In the genomic region with DNA sequence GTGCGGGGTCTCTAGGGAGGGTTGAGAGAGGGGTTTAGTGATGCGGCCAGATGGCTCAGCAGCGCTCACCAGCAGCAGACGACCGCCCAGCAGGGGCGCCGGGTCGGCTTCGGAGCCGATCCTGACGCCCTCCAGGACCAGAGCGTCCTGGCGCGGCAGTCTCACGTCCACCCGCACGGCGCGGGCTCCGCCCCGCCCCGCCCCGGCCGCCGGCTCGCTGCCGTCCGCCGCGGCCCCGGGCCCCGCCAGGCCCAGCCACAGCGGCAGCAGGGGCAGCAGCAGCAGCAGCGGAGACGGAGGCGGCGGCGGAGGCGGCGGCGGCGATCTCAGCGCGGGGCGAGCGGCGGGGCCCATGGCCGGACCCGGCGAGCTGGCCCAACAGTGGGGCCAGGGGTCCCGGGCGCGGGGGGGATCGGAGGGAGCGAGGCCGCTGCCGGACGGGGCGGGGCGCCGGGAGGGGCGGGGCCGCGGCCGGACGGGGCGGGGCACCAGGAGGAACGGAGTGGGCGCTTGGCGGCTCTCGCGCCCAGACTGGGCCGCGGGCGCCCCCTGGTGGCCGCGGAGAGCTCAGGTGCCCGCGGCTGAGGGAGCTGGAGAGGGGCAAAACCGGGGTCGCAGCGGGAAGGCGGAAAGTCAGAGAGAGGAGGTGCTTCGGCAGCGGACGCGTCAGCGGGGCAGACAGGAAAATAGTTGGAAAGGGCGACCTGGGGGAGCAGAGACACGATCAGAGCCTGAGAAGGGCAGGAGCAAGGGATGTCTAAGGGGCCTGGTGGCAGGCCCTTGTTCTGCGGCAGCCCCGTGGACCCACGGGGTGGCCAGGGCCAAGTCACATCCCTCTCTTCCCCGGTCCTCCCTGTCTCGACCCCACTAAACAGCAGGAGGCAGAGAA, we compare ENCODE assay signal across 8 cellular contexts. TPM values are rescaled to one million over a fixed set of nuclear protein-coding genes. Genes with fewer than 3 reads are reported as not detected.
DNase-seq lines count a peak whose midpoint lies in the region; ATAC-seq and TF ChIP-seq lines count a peak whose summit lies in the region.

Gene RNF215 (minus strand): TSS at position 452 of the 889 bp plus-strand sequence. CDS start 98 bp downstream, at position 354.

- peaks cover 8% of the 10 kb centered on the region for H3K9me1 ChIP-seq in IMR-90 (ENCODE audit: insufficient read depth, low read length)

- POLR2A ChIA-PET in IMR-90 (lab: Charles Lee; ENCODE audit: unreplicated experiment): interaction anchor here (0.6 to 1.0 kb wide), 2 partner anchors 30 to 99 kb away, joined by 3 to 5 read pairs; partner anchors contain the start of genes CCDC157 and SF3A1

- peak; percentile 88 for TF ChIP-seq CTCF in IMR-90 (conservative IDR thresholded peaks at IDR 0.05; ENCODE audit: low read depth, low read length)
- peak; percentile 95 for TF ChIP-seq CTCF in foreskin keratinocyte (conservative IDR thresholded peaks at IDR 0.05)

- peaks cover 19% of the 10 kb centered on the region for H3K36me3 ChIP-seq in IMR-90 (ENCODE audit: control insufficient read depth, insufficient read depth, low read length)
- H3K36me3 ChIP-seq in neuron (ENCODE audit: insufficient read depth, low read length): peaks cover 9% of the 10 kb centered on the region

- peak within 1 kb of the TSS; percentile 97 to 98 for H4K8ac ChIP-seq in IMR-90 (ENCODE audit: low read depth in 2 of 2, low read length in 2 of 2)

- peak within 1 kb of the TSS; percentile 99 for H2AK5ac ChIP-seq in IMR-90 (ENCODE audit: low read depth, low read length)

- peak within 1 kb of the TSS; percentile 93 for H3K23ac ChIP-seq in IMR-90 (ENCODE audit: low read depth, low read length)

- H4K5ac ChIP-seq in IMR-90 (ENCODE audit: low read depth, low read length): peak within 1 kb of the TSS; percentile 65

- H3K56ac ChIP-seq in IMR-90 (ENCODE audit: extremely low read depth, insufficient read depth, low read length): peak within 1 kb of the TSS; percentile 59

- ATAC-seq in GM21381 (IDR thresholded peaks at IDR 0.05; ENCODE audit: unreplicated experiment) (peak; percentile 80), IMR-90 (ENCODE audit: low read depth) (peak; percentile 97), foreskin keratinocyte (peak; percentile 77)

- 0 out of 2 replicates have a peak within 1 kb of the TSS, but pooled peaks have one; percentile 66 for H2BK20ac ChIP-seq in IMR-90 (ENCODE audit: low read depth, low read length)

- TF ChIP-seq RAD21 in IMR-90 (IDR thresholded peaks at IDR 0.05; ENCODE audit: low read length): peak; percentile 80

- peak within 1 kb of the TSS; percentile 66 for H2BK5ac ChIP-seq in IMR-90 (ENCODE audit: low read depth, low read length, poor library complexity, severe bottlenecking)

- peaks cover 11 to 17% of the 10 kb centered on the region in 2 experiments for H3K79me1 ChIP-seq in IMR-90 (ENCODE audit: low read depth in 1 of 2, low read length in 2 of 2)

- H3K4me3 ChIP-seq in IMR-90 (ENCODE audit: insufficient read depth, low read depth, low read length): peak within 1 kb of the TSS; percentile 75
- peak within 1 kb of the TSS; percentile 60 for H3K4me3 ChIP-seq in neuron (ENCODE audit: low read length)

- TSS peak; percentile 86 for BruUV-seq in IMR-90 (replicated peaks; lab: Mats Ljungman, UMichigan)

- intact Hi-C loops in IMR-90 (cut with micrococcal nuclease): loop anchor here (1.0 to 2.0 kb wide), 4 partner anchors 36 to 278 kb away; no protein-coding TSS in a partner anchor

- no peaks in the 10 kb centered on the region for H4K20me1 ChIP-seq in IMR-90 (ENCODE audit: insufficient read depth, low read length)

- CTCF ChIA-PET in IMR-90 (lab: Yijun Ruan, JAX): interaction anchor here (0.6 to 1.2 kb wide), 5 partner anchors 98 to 606 kb away, joined by 3 to 7 read pairs (median 4); no protein-coding TSS in a partner anchor

- peak within 1 kb of the TSS; percentile 98 for H3K14ac ChIP-seq in IMR-90 (replicated peaks; ENCODE audit: low read depth, low read length)

- H3K4me2 ChIP-seq in IMR-90 (ENCODE audit: low read depth, low read length): peak within 1 kb of the TSS; percentile 96

- no peaks in the 10 kb centered on the region for H3K27me3 ChIP-seq in IMR-90 (ENCODE audit: control insufficient read depth, insufficient read depth, low read length)
- H3K27me3 ChIP-seq in foreskin keratinocyte: no peaks in the 10 kb centered on the region
- H3K27me3 ChIP-seq in neuron (ENCODE audit: insufficient read depth, low read length): no peaks in the 10 kb centered on the region

- dilution Hi-C loops in IMR-90 (cut with HindIII; ENCODE audit: low sequenced_read_pairs, unreplicated experiment): no loop called here

- peak within 1 kb of the TSS; percentile 93 for H3K9ac ChIP-seq in IMR-90 (ENCODE audit: low read depth, low read length)

- WGBS in IMR-90 (ENCODE audit: extremely low coverage in 2 of 2, insufficient read length in 1 of 2), 2 experiments: 1% methylated on average over 16 of the region's 95 CpGs; no CpG with 5 or more reads in 1 of the 2 experiments

- in situ Hi-C loops in IMR-90 (cut with MboI; ENCODE audit: low sequenced_read_pairs): no loop called here

- H3K4me1 ChIP-seq in IMR-90 (ENCODE audit: control insufficient read depth, insufficient read depth, low read length) (peaks cover 12% of the 10 kb centered on the region), foreskin keratinocyte (no peaks in the 10 kb centered on the region), neuron (ENCODE audit: insufficient read depth, low read length) (peaks cover 7% of the 10 kb centered on the region)

- H2BK120ac ChIP-seq in IMR-90 (ENCODE audit: low read depth, low read length): peak within 1 kb of the TSS; percentile 83; the same call in 1 of the 2 replicates

- peak; percentile 59 for DNase-seq in COR-L47 (lab: John Stamatoyannopoulos, UW)
- peak; percentile 64 for DNase-seq in IMR-90
- peak; percentile 76 for DNase-seq in activated gamma-delta T cell treated with anti-CD3 and anti-CD28 coated beads, Interleukin-2, amount 50 U/mL, for 16 hours (ENCODE audit: low read depth)
- DNase-seq in foreskin keratinocyte: peak in 1 of 2 donors; percentile 30
- DNase-seq in stromal cell of bone marrow (ENCODE audit: low read depth): peak; percentile 54

- peak within 1 kb of the TSS; percentile 24 for H3K18ac ChIP-seq in IMR-90 (ENCODE audit: low read depth, low read length)

- peak within 1 kb of the TSS; percentile 98 for H4K91ac ChIP-seq in IMR-90 (ENCODE audit: insufficient read depth, low read depth, low read length)

- H3K9me3 ChIP-seq in IMR-90 (ENCODE audit: control insufficient read depth, insufficient read depth, low read length): no peaks in the 10 kb centered on the region
- H3K9me3 ChIP-seq in neuron (ENCODE audit: low read length): no peaks in the 10 kb centered on the region

- H3K27ac ChIP-seq in IMR-90 (ENCODE audit: insufficient read depth, low read length) (peak within 1 kb of the TSS; percentile 85), foreskin keratinocyte (no peak within 1 kb of the TSS)

- peak within 1 kb of the TSS; percentile 100 for H2AFZ ChIP-seq in IMR-90 (replicated peaks; ENCODE audit: low read length, poor library complexity)
- peak within 1 kb of the TSS; percentile 39 for H2AFZ ChIP-seq in neuron (ENCODE audit: low read depth, low read length)

- H2AK9ac ChIP-seq in IMR-90 (replicated peaks; ENCODE audit: low read depth, low read length, poor library complexity): peak within 1 kb of the TSS; percentile 98

- H3K4ac ChIP-seq in IMR-90 (ENCODE audit: low read depth, low read length): peak within 1 kb of the TSS; percentile 97

- H2BK15ac ChIP-seq in IMR-90 (ENCODE audit: low read depth, low read length): peak within 1 kb of the TSS; percentile 42; the same call in 1 of the 3 replicates

- peak; percentile 50; the same call in 1 of the 2 replicates for TF ChIP-seq POLR2A in IMR-90 (IDR thresholded peaks at IDR 0.05; ENCODE audit: low read depth, low read length)
- TF ChIP-seq POLR2A in Raji (IDR thresholded peaks at IDR 0.05; ENCODE audit: insufficient read depth, low read depth, low read length): peak; percentile 36; the same call in 1 of the 2 replicates

TF ChIP-seq in IMR-90, 13 proteins besides CTCF, POLR2A, EP300 and RAD21 (continues in another document):
- TF ChIP-seq, protein P1, sequence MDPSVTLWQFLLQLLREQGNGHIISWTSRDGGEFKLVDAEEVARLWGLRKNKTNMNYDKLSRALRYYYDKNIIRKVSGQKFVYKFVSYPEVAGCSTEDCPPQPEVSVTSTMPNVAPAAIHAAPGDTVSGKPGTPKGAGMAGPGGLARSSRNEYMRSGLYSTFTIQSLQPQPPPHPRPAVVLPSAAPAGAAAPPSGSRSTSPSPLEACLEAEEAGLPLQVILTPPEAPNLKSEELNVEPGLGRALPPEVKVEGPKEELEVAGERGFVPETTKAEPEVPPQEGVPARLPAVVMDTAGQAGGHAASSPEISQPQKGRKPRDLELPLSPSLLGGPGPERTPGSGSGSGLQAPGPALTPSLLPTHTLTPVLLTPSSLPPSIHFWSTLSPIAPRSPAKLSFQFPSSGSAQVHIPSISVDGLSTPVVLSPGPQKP (IDR thresholded peaks at IDR 0.05; ENCODE audit: borderline replicate concordance, low read depth, low read length): no peak
- TF ChIP-seq FOS (IDR thresholded peaks at IDR 0.05; ENCODE audit: low read depth, low read length): no peak
- peak; percentile 25; the same call in 1 of the 2 replicates for TF ChIP-seq MXI1 (IDR thresholded peaks at IDR 0.05; ENCODE audit: borderline replicate concordance, low read depth, low read length)
- peak; percentile 62 for TF ChIP-seq SMC3 (IDR thresholded peaks at IDR 0.05; ENCODE audit: low read depth, low read length)
- no peak for TF ChIP-seq RCOR1 (IDR thresholded peaks at IDR 0.05; ENCODE audit: insufficient replicate concordance, low read length)
- no peak for TF ChIP-seq NFE2L2 (IDR thresholded peaks at IDR 0.05; ENCODE audit: low read depth, low read length)
- no peak for TF ChIP-seq CHD1 (IDR thresholded peaks at IDR 0.05; ENCODE audit: low read depth, low read length)
- no peak for TF ChIP-seq RFX5 (IDR thresholded peaks at IDR 0.05; ENCODE audit: low read depth, low read length)
- no peak for TF ChIP-seq MAFK (IDR thresholded peaks at IDR 0.05; ENCODE audit: low read depth, low read length)
- TF ChIP-seq, protein P2, sequence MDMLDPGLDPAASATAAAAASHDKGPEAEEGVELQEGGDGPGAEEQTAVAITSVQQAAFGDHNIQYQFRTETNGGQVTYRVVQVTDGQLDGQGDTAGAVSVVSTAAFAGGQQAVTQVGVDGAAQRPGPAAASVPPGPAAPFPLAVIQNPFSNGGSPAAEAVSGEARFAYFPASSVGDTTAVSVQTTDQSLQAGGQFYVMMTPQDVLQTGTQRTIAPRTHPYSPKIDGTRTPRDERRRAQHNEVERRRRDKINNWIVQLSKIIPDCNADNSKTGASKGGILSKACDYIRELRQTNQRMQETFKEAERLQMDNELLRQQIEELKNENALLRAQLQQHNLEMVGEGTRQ (IDR thresholded peaks at IDR 0.05; ENCODE audit: low read depth, low read length): no peak
- no peak for TF ChIP-seq CEBPB (IDR thresholded peaks at IDR 0.05; ENCODE audit: low read depth, low read length)

RNA-seq across cellular contexts. Expression of gene RNF215, which starts in this region (rescaled TPM):
- total RNA-seq in IMR-90 (2012; rRNA removed): 13.6 and 15.8 TPM in 2 replicates
- polyA plus RNA-seq in IMR-90 (2012; rRNA removed): 21.4 and 21.9 TPM in 2 replicates
- polyA plus RNA-seq in IMR-90 (2012; cell fraction: cytosol; rRNA removed): 12.5 and 16.5 TPM in 2 replicates
- 74.1 and 148 TPM in 2 replicates for polyA plus RNA-seq in IMR-90 (2012; cell fraction: nucleus; rRNA removed; ENCODE audit: low replicate concordance)
- total RNA-seq in foreskin keratinocyte: 9.2 and 12.0 TPM in 2 replicates
- polyA plus RNA-seq in foreskin keratinocyte: 8.2 and 9.4 TPM in 2 replicates
